Comparison of ENCODE assay signal across 1 cellular context in the genomic region with DNA sequence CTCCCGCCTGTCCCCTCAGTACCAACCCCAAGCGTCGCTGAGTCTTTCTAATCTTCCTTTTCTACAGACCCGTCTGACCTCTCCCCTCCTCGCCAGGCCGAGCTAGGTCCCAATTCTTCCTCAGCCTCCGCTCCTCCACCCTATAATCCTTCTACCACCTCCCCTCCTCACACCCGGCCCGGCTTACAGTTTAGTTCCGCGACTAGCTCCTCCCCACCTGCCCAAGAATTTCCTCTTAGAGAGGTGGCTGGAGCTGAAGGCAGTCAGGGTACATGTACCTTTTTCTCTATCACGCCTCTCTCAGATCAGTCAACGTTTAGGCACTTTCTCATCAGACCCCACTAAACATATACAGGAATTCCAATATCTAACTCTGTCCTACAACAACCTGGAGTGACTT.
A peak's percentile ranks its signal among the peaks of the same experiment; 100 is the strongest.
TF ChIP-seq lines count a peak whose summit lies in the region.

No MANE protein-coding gene starts in this region.

TF ChIP-seq in H1, 55 proteins besides CTCF, POLR2A, EP300 and RAD21:
- peak; percentile 16; the same call in 1 of the 2 replicates for TF ChIP-seq TBP (IDR thresholded peaks at IDR 0.05; ENCODE audit: low read depth, low read length)
